8 cellular contexts compared by ENCODE assay signal in the genomic region with DNA sequence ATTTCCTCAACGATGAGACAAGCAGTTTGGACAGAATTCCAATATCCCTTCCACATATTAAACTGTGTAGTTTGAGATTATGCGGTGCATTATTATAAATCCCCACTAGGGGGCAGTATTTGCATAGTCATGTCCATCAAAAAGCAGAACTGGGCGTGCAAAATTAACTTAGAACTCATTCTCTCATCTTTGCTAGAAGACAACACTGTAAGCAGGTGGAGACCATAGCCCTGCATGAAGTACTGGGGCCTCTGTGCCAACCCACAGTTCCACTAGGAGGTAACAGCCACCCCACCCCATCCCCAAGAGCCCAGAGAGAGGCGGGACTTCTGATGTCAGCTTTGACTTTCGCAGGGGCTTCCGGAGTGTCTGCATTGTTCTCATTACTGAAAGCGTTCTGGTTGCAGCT.
DNase-seq lines count a peak whose midpoint lies in the region; ATAC-seq, FAIRE-seq and TF ChIP-seq lines count a peak whose summit lies in the region.

No MANE protein-coding gene starts in this region.

- H3K27me3 Mint-ChIP-seq in mesothelial cell of epicardium (ENCODE audit: low read depth): no peaks in the 10 kb centered on the region

- no peak overlapping the region for H3K4me3 Mint-ChIP-seq in mesothelial cell of epicardium

- no peaks in the 10 kb centered on the region for H3K36me3 Mint-ChIP-seq in mesothelial cell of epicardium

- no peaks in the 10 kb centered on the region for H3K9me3 Mint-ChIP-seq in mesothelial cell of epicardium

- DNase-seq in AG10803 (ENCODE audit: low read depth) (peak; percentile 58), NCI-H1417 (lab: John Stamatoyannopoulos, UW) (peak; percentile 48 to 90 (median 68)), SKM-1 (lab: John Stamatoyannopoulos, UW; ENCODE audit: unreplicated experiment) (peak; percentile 29), mesothelial cell of epicardium (ENCODE audit: low spot score in 2 of 2, unreplicated experiment in 2 of 2) (peak in 1 of 2 experiments; percentile 40)

- no peak for ATAC-seq in HG02588 (IDR thresholded peaks at IDR 0.05; ENCODE audit: unreplicated experiment)
- no peak for ATAC-seq in GM21360 (IDR thresholded peaks at IDR 0.05; ENCODE audit: unreplicated experiment)

- no peak overlapping the region for H3K27ac Mint-ChIP-seq in mesothelial cell of epicardium

- no peak overlapping the region for H3K4me3 ChIP-seq in AG10803 (ENCODE audit: low read length)
- no peak overlapping the region for H3K4me3 ChIP-seq in GM12875 (ENCODE audit: low read depth, low read length)

- TF ChIP-seq CTCF in AG10803 (conservative IDR thresholded peaks at IDR 0.05; ENCODE audit: low read length) (peak; percentile 80), GM12875 (IDR thresholded peaks at IDR 0.05; ENCODE audit: borderline replicate concordance, insufficient read depth, low read depth, low read length) (peak; percentile 42; the same call in 1 of the 2 replicates), mesothelial cell of epicardium (IDR thresholded peaks at IDR 0.05; ENCODE audit: unreplicated experiment) (peak; percentile 100)

- FAIRE-seq in endometrium (lab: Jason Lieb, UNC): peak; percentile 89

- peaks cover 21% of the 10 kb centered on the region for H3K4me1 Mint-ChIP-seq in mesothelial cell of epicardium

Comparison
In these comparisons a context has a peak if more than half of its experiments do, and no peak if none do; other contexts are left out.
1. CTCF ChIP-seq: peak in every context shown above with its lines; median percentile 100 in mesothelial cell of epicardium; 80 in AG10803; 42 in GM12875.